In genomic region chr17:41930833-41931156, GRCh38 we compare ENCODE assay signal across 8 cellular contexts. TPM values are rescaled to one million over a fixed set of nuclear protein-coding genes. Genes with fewer than 3 reads are reported as not detected.
DNase-seq lines count a peak whose midpoint lies in the region; ATAC-seq and TF ChIP-seq lines count a peak whose summit lies in the region.
"Not testable (repeated sequence)": the region's sequence is repeated elsewhere in the genome, so short reads cannot be mapped to it uniquely, and the experiment has no call there.

No MANE protein-coding gene starts in this region.

- not testable (repeated sequence) for H3K79me2 ChIP-seq in ACC112 (ENCODE audit: control insufficient read depth, insufficient read depth, low read length, unreplicated experiment)

- peak overlapping the region; percentile 86 for H3K27ac ChIP-seq in ACC112 (ENCODE audit: low read depth, low read length)
- peak overlapping the region; percentile 74 for H3K27ac ChIP-seq in HL-60 (replicated peaks)
- H3K27ac ChIP-seq in WERI-Rb-1: peak overlapping the region; percentile 69
- peak overlapping the region; percentile 62 for H3K27ac ChIP-seq in brain microvascular endothelial cell
- not testable (repeated sequence) for H3K27ac ChIP-seq in foreskin keratinocyte
- H3K27ac ChIP-seq in skin epidermis: peak overlapping the region in 13 of 21 experiments; percentile 63 to 94 (median 83)

- not testable (repeated sequence) for DNase-seq in HL-60 (ENCODE audit: low read depth in 1 of 2, low spot score in 1 of 2); WERI-Rb-1; brain microvascular endothelial cell; foreskin keratinocyte

- peak; percentile 18 for ATAC-seq in GM19328 (IDR thresholded peaks at IDR 0.05; ENCODE audit: unreplicated experiment)
- peak; percentile 36 for ATAC-seq in foreskin keratinocyte

- H3K9me3 ChIP-seq in WERI-Rb-1 (ENCODE audit: severe bottlenecking): peaks cover 12% of the 10 kb centered on the region
- H3K9me3 ChIP-seq in mononuclear cell (ENCODE audit: low read depth, low read length): not testable (repeated sequence)

- not testable (repeated sequence) for H3K27me3 ChIP-seq in ACC112 (ENCODE audit: insufficient read depth, low read length); HL-60 (ENCODE audit: insufficient read depth, poor library complexity, severe bottlenecking); WERI-Rb-1 (ENCODE audit: insufficient read depth, low read depth, severe bottlenecking); brain microvascular endothelial cell (replicated peaks); foreskin keratinocyte; mononuclear cell (ENCODE audit: insufficient read depth, low read length)

- H3K4me3 ChIP-seq in ACC112 (ENCODE audit: low read depth, low read length) (peak overlapping the region; percentile 84), HL-60 (replicated peaks; ENCODE audit: insufficient read depth, low read length) (peak overlapping the region; percentile 38), WERI-Rb-1 (ENCODE audit: low read depth, low read length) (peak overlapping the region; percentile 37), brain microvascular endothelial cell (ENCODE audit: low read depth, low read length) (peak overlapping the region; percentile 65), mononuclear cell (ENCODE audit: low read length) (peak overlapping the region; percentile 49), skin epidermis (peak overlapping the region; percentile 32 to 51 (median 36))

- in situ Hi-C loops in brain microvascular endothelial cell (cut with HindIII; ENCODE audit: low pct_ligation_motif_present, low sequenced_read_pairs): not testable (repeated sequence)

- H3K4me1 ChIP-seq in ACC112 (ENCODE audit: control insufficient read depth, insufficient read depth, low read length, unreplicated experiment) (peaks cover 14% of the 10 kb centered on the region), foreskin keratinocyte (peaks cover 10% of the 10 kb centered on the region), mononuclear cell (ENCODE audit: insufficient read depth, low read length) (peaks cover 47% of the 10 kb centered on the region)

- TF ChIP-seq CTCF in HL-60 (IDR thresholded peaks at IDR 0.05; ENCODE audit: insufficient read depth, low read length); WERI-Rb-1 (IDR thresholded peaks at IDR 0.05; ENCODE audit: low read depth, low read length); brain microvascular endothelial cell (IDR thresholded peaks at IDR 0.05; ENCODE audit: low read depth, low read length, missing control alignments); foreskin keratinocyte (conservative IDR thresholded peaks at IDR 0.05): not testable (repeated sequence)

- H3K36me3 ChIP-seq in ACC112 (ENCODE audit: insufficient read depth, low read length); WERI-Rb-1; brain microvascular endothelial cell (replicated peaks): not testable (repeated sequence)

- peak overlapping the region; percentile 100 for H2AFZ ChIP-seq in ACC112 (ENCODE audit: low read length, unreplicated experiment)

RNA-seq across cellular contexts. Expression of gene ODAD4, which starts 0.4 kb away (rescaled TPM):
- total RNA-seq in foreskin keratinocyte (0.85 and 0.88 TPM in 2 replicates), mononuclear cell (not detected)
- polyA plus RNA-seq in foreskin keratinocyte: 0.76 and 0.87 TPM in 2 replicates

RNA-seq across cellular contexts. Expression of gene ACLY, which starts 12.0 kb away (rescaled TPM):
- total RNA-seq in foreskin keratinocyte (315 and 395 TPM in 2 replicates), mononuclear cell (23.8 TPM)
- 103 and 149 TPM in 2 replicates for polyA plus RNA-seq in foreskin keratinocyte

RNA-seq across cellular contexts. Expression of gene CNP, which starts 35.8 kb away (rescaled TPM):
- 56.3 and 56.9 TPM in 2 replicates for total RNA-seq in foreskin keratinocyte
- 54.9 and 57.2 TPM in 2 replicates for polyA plus RNA-seq in foreskin keratinocyte
- 16.7 TPM for total RNA-seq in mononuclear cell

Comparison
In these comparisons a context has a peak if more than half of its experiments do, and no peak if none do; other contexts are left out.
1. RNA of gene ACLY, which starts 12.0 kb away (total RNA-seq): 315 to 395 TPM in foreskin keratinocyte; 23.8 TPM in mononuclear cell (single experiment); every median in the first group is over 10 times any median in the second.
2. Peak in every context shown above with its lines, with median percentiles within 50 percentile points of each other: H3K4me3 ChIP-seq.